ENCODE assay signal across 19 cellular contexts in genomic region chr18:51514128-51514527, GRCh38.
DNase-seq lines count a peak whose midpoint lies in the region; ATAC-seq and TF ChIP-seq lines count a peak whose summit lies in the region.
"Had no signal": no experiment of that assay in that cellular context is flagged by ENCODE, and none has a peak within 500 bp of the region (broad histone marks: within the 10 kb centered on the region; RNA-seq: fewer than 3 reads in every experiment).

No MANE protein-coding gene starts in this region.

- intact Hi-C loops in spleen (cut with DNase I; ENCODE audit: low total_unique reads): no loop called here

- H2AFZ ChIP-seq in GM23338: peak overlapping the region; percentile 61; the same call in 1 of the 2 replicates

- no peak for ATAC-seq in GM23338
- ATAC-seq in stimulated activated memory B cell treated with anti-CD40 and anti-IgM and Interleukin-4, amounts not matched to agents 10 μg/mL and 1 μg/mL and 100 μg/mL, for 72 hours: peak; percentile 12

- H3K9me3 Mint-ChIP-seq in GM23338: peaks cover 14% of the 10 kb centered on the region
- peaks cover 3% of the 10 kb centered on the region for H3K9me3 Mint-ChIP-seq in stimulated activated memory B cell treated with anti-CD40 and anti-IgM and Interleukin-4, amounts not matched to agents 10 μg/mL and 1 μg/mL and 100 μg/mL, for 72 hours

- peaks cover 2% of the 10 kb centered on the region; the same call in 1 of the 2 replicates for H3K9me2 ChIP-seq in GM23338 (ENCODE audit: insufficient read depth)

- H3K4me2 ChIP-seq in GM23338: no peak overlapping the region

- H4K20me1 ChIP-seq in GM23338 (replicated peaks; ENCODE audit: insufficient read depth): no peaks in the 10 kb centered on the region

- H3K27ac ChIP-seq in GM23338 (ENCODE audit: low read depth) (no peak overlapping the region), RWPE1 (peak overlapping the region; percentile 80), epithelial cell of prostate (peak overlapping the region; percentile 93), spleen (no peak overlapping the region)
- H3K27ac ChIP-seq: SK-N-MC had no signal

- H3K36me3 ChIP-seq in GM23338 (ENCODE audit: insufficient read depth) (no peaks in the 10 kb centered on the region), spleen (no peaks in the 10 kb centered on the region)

- no peak overlapping the region for H3K4me3 Mint-ChIP-seq in GM23338
- no peak overlapping the region for H3K4me3 Mint-ChIP-seq in stimulated activated memory B cell treated with anti-CD40 and anti-IgM and Interleukin-4, amounts not matched to agents 10 μg/mL and 1 μg/mL and 100 μg/mL, for 72 hours

- CTCF ChIA-PET in RWPE1 (lab: Yijun Ruan, JAX): interaction anchor here (0.6 to 1.3 kb wide), 3 partner anchors 107 to 317 kb away, joined by 3 to 4 read pairs (median 3); no protein-coding TSS in a partner anchor

- no peak overlapping the region for H3K27ac Mint-ChIP-seq in GM23338
- H3K27ac Mint-ChIP-seq in stimulated activated memory B cell treated with anti-CD40 and anti-IgM and Interleukin-4, amounts not matched to agents 10 μg/mL and 1 μg/mL and 100 μg/mL, for 72 hours: no peak overlapping the region

- H3K27me3 ChIP-seq in GM23338 (ENCODE audit: insufficient read depth) (no peaks in the 10 kb centered on the region), spleen (replicated peaks in 1 of 7) (no peaks in the 10 kb centered on the region)

- TF ChIP-seq CTCF in GM23338 (conservative IDR thresholded peaks at IDR 0.05; ENCODE audit: low read depth in 2 of 2) (no peak), RWPE1 (conservative IDR thresholded peaks at IDR 0.05; ENCODE audit: low read depth) (no peak), spleen (IDR thresholded peaks at IDR 0.05 in 8 of 11, conservative IDR thresholded peaks at IDR 0.05 in 3 of 11) (no peak)

- DNase-seq in GM23338 (ENCODE audit: low spot score): no peak
- peak; percentile 5 for DNase-seq in RWPE1 (ENCODE audit: low spot score)
- peak; percentile 26 for DNase-seq in epithelial cell of prostate (ENCODE audit: low read depth, low spot score)
- no peak for DNase-seq in spleen
- DNase-seq in D341Med (ENCODE audit: low spot score): no peak
- no peak for DNase-seq in A172 (ENCODE audit: low spot score)
- DNase-seq: DMS79; IMR-90; Karpas-422; MM.1S; NCI-H1092 treated with DMSO at 0.1 percent for 48 hours; NCI-H2081; NCI-H2171 treated with DMSO at 0.1 percent for 48 hours; NCI-H446 treated with DMSO at 0.1 percent for 48 hours; NCI-H69; NK-92 treated with Interleukin-12 subunit alpha and Interleukin-12 subunit beta, amount 100 ng/mL, for 24 hours; SHP77 had no signal

- no peak for TF ChIP-seq POLR2A in spleen (IDR thresholded peaks at IDR 0.05)

- H3K79me2 ChIP-seq in GM23338 (replicated peaks; ENCODE audit: insufficient read depth): no peaks in the 10 kb centered on the region

- 77 to 89% (median 82%) methylated on average over 2 of the region's 2 CpGs for WGBS in spleen, 5 donors

- H3K4me3 ChIP-seq in GM23338 (no peak overlapping the region), spleen (no peak overlapping the region)
- H3K4me3 ChIP-seq: SK-N-MC had no signal

- H3K36me3 Mint-ChIP-seq in GM23338 (ENCODE audit: low read depth): peaks cover 11% of the 10 kb centered on the region
- H3K36me3 Mint-ChIP-seq in stimulated activated memory B cell treated with anti-CD40 and anti-IgM and Interleukin-4, amounts not matched to agents 10 μg/mL and 1 μg/mL and 100 μg/mL, for 72 hours: no peaks in the 10 kb centered on the region

- H3K4me1 ChIP-seq in GM23338 (ENCODE audit: insufficient read depth) (no peaks in the 10 kb centered on the region), spleen (no peaks in the 10 kb centered on the region)

- peaks cover 0 to 22% (median 9%) of the 10 kb centered on the region in 8 donors for H3K9me3 ChIP-seq in spleen

- no peaks in the 10 kb centered on the region for H3F3A ChIP-seq in GM23338 (replicated peaks; ENCODE audit: low read depth)

- peaks cover 2% of the 10 kb centered on the region for H3K27me3 Mint-ChIP-seq in GM23338 (ENCODE audit: insufficient read depth, low read depth, poor library complexity)
- H3K27me3 Mint-ChIP-seq in stimulated activated memory B cell treated with anti-CD40 and anti-IgM and Interleukin-4, amounts not matched to agents 10 μg/mL and 1 μg/mL and 100 μg/mL, for 72 hours: peaks cover 10% of the 10 kb centered on the region

- H3K4me1 Mint-ChIP-seq in GM23338: no peaks in the 10 kb centered on the region
- no peaks in the 10 kb centered on the region for H3K4me1 Mint-ChIP-seq in stimulated activated memory B cell treated with anti-CD40 and anti-IgM and Interleukin-4, amounts not matched to agents 10 μg/mL and 1 μg/mL and 100 μg/mL, for 72 hours

- POLR2A ChIA-PET in RWPE1 (lab: Yijun Ruan, JAX; ENCODE audit: low non-redundant PET): no interaction called here

TF ChIP-seq in GM23338, 12 proteins besides CTCF, POLR2A, EP300 and RAD21 (continues in another document):
- TF ChIP-seq ZNF114 (CRISPR knock-in tag; IDR thresholded peaks at IDR 0.05) (no peak), STAT1 (IDR thresholded peaks at IDR 0.05; ENCODE audit: unreplicated experiment) (no peak), CREB1 (CRISPR knock-in tag; IDR thresholded peaks at IDR 0.05; ENCODE audit: low read depth) (no peak), EZH2 (IDR thresholded peaks at IDR 0.05; ENCODE audit: low read depth, unreplicated experiment) (no peak), JUNB (IDR thresholded peaks at IDR 0.05; ENCODE audit: unreplicated experiment) (no peak), ZNF331 (CRISPR knock-in tag; IDR thresholded peaks at IDR 0.05; ENCODE audit: low read depth) (no peak), NANOG (IDR thresholded peaks at IDR 0.05; ENCODE audit: borderline replicate concordance) (no peak), EZH2phosphoT487 (IDR thresholded peaks at IDR 0.05; ENCODE audit: unreplicated experiment) (no peak), REST (IDR thresholded peaks at IDR 0.05; ENCODE audit: unreplicated experiment) (no peak)

Comparison
In these comparisons a context has a peak if more than half of its experiments do, and no peak if none do; other contexts are left out.
1. DNase-seq: peak in RWPE1 (single experiment) and epithelial cell of prostate (single experiment); none in GM23338 (single experiment), spleen (single experiment), D341Med (single experiment) and A172 (single experiment).
2. H3K27ac ChIP-seq: peak in RWPE1 (single experiment) and epithelial cell of prostate (single experiment); none in GM23338 (single experiment) and spleen (0 of 8).